ENCODE assay signal across 8 cellular contexts in the genomic region with DNA sequence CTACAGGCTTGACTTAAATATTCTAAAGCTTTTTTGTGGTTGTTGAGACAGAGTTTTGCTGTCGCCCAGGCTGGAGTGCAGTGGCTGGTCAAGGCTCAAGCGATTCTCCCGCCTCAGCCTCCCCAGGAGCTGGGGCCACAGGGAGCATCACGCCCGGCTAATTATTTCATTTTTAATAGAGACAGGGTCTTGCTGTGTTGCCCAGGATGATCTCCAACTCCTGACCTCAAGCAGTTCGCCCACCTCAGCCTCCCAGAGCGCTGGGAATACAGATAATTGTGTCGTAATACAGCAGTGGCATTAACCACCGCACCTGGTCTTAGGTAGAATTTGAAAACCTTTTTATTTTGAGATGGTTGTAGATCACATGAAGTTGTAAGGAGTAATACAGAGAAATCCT. TPM values are rescaled to one million over a fixed set of nuclear protein-coding genes. Genes with fewer than 3 reads are reported as not detected.
A peak's percentile ranks its signal among the peaks of the same experiment; 100 is the strongest.
DNase-seq lines count a peak whose midpoint lies in the region; ATAC-seq, FAIRE-seq and TF ChIP-seq lines count a peak whose summit lies in the region.

No MANE protein-coding gene starts in this region.

- no peaks in the 10 kb centered on the region for H3K27me3 Mint-ChIP-seq in activated T-cell treated with anti-CD3 and anti-CD28 coated beads, Interleukin-2, amount 50 U/mL, for 72 hours (ENCODE audit: low read depth)
- H3K27me3 Mint-ChIP-seq in astrocyte (ENCODE audit: low read depth, unreplicated experiment) = no peaks in the 10 kb centered on the region

- H3K9me3 ChIP-seq in astrocyte (ENCODE audit: insufficient read depth, low read depth, low read length) (no peaks in the 10 kb centered on the region), HepG2 (ENCODE audit: low read length) (no peaks in the 10 kb centered on the region), tibial artery (no peaks in the 10 kb centered on the region), mucosa of descending colon (no peaks in the 10 kb centered on the region)

- H3K9ac ChIP-seq in astrocyte (ENCODE audit: low read length) (peak overlapping the region; percentile 98), HepG2 (ENCODE audit: insufficient read depth, low read depth, low read length) (peak overlapping the region; percentile 85)

- in situ Hi-C loops in HepG2 (cut with HindIII; ENCODE audit: extremely low pct_ligation_motif_present, low pct_unique_long_range_greater_than_20kb) = no loop called here

- no peak for TF ChIP-seq EP300 in HepG2 (IDR thresholded peaks at IDR 0.05; ENCODE audit: low read depth in 2 of 2, low read length in 2 of 2)
- no peak for TF ChIP-seq EP300 in HepG2 (CRISPR knock-in tag; IDR thresholded peaks at IDR 0.05; ENCODE audit: borderline replicate concordance)

- TF ChIP-seq RAD21 in HepG2 (CRISPR knock-in tag; IDR thresholded peaks at IDR 0.05) = no peak

- POLR2A ChIA-PET in HepG2 (lab: Yijun Ruan, JAX) = no interaction called here

- H4K20me1 ChIP-seq in astrocyte (ENCODE audit: insufficient read depth, low read length) (peaks cover 68% of the 10 kb centered on the region), HepG2 (ENCODE audit: insufficient read depth, low read length) (peaks cover 12% of the 10 kb centered on the region)

- H3K4me2 ChIP-seq in astrocyte (ENCODE audit: low read length) (peak overlapping the region; percentile 94), HepG2 (ENCODE audit: low read depth, low read length) (peak overlapping the region; percentile 97)

- H3K79me2 ChIP-seq in astrocyte (ENCODE audit: insufficient read depth, low read length) (peaks cover 85% of the 10 kb centered on the region), HepG2 (ENCODE audit: insufficient read depth, low read length) (peaks cover 77% of the 10 kb centered on the region)

- H3K9me3 Mint-ChIP-seq in activated T-cell treated with anti-CD3 and anti-CD28 coated beads, Interleukin-2, amount 50 U/mL, for 72 hours = no peaks in the 10 kb centered on the region
- no peaks in the 10 kb centered on the region for H3K9me3 Mint-ChIP-seq in astrocyte (ENCODE audit: unreplicated experiment)

- H3K36me3 Mint-ChIP-seq in activated T-cell treated with anti-CD3 and anti-CD28 coated beads, Interleukin-2, amount 50 U/mL, for 72 hours (ENCODE audit: insufficient read depth in 2 of 2) = peaks cover 6 to 17% of the 10 kb centered on the region in 2 donors
- H3K36me3 Mint-ChIP-seq in astrocyte (ENCODE audit: low read depth, unreplicated experiment) = peaks cover 4% of the 10 kb centered on the region

- H2AFZ ChIP-seq in astrocyte (ENCODE audit: low read depth, low read length) = no peak overlapping the region
- no peak overlapping the region for H2AFZ ChIP-seq in HepG2 (ENCODE audit: low read length)

- BruUV-seq in HepG2 (replicated peaks; lab: Mats Ljungman, UMichigan) = no TSS peak

- H3K4me1 Mint-ChIP-seq in activated T-cell treated with anti-CD3 and anti-CD28 coated beads, Interleukin-2, amount 50 U/mL, for 72 hours (ENCODE audit: low read depth) = peaks cover 64% of the 10 kb centered on the region
- H3K4me1 Mint-ChIP-seq in astrocyte (ENCODE audit: low read depth, unreplicated experiment) = peaks cover 49% of the 10 kb centered on the region

- intact Hi-C loops in HepG2 (cut with micrococcal nuclease; ENCODE audit: unreplicated experiment) (loop anchor here (5.0 kb wide), 1 partner anchor 70 kb away; no protein-coding TSS in a partner anchor), tibial artery (cut with DNase I; ENCODE audit: low total_unique reads) (loop anchor here (10.0 kb wide), 1 partner anchor 197 kb away; a partner anchor contains a TSS), mucosa of descending colon (cut with DNase I, micrococcal nuclease) (no loop called here)

- H3K27ac Mint-ChIP-seq in activated T-cell treated with anti-CD3 and anti-CD28 coated beads, Interleukin-2, amount 50 U/mL, for 72 hours = peak overlapping the region; percentile 95
- H3K27ac Mint-ChIP-seq in astrocyte (ENCODE audit: unreplicated experiment) = peak overlapping the region; percentile 86

- WGBS in HepG2 (ENCODE audit: low lambda C conversion rate) = 16% methylated on average over 9 of the region's 9 CpGs

- H3K4me3 Mint-ChIP-seq in activated T-cell treated with anti-CD3 and anti-CD28 coated beads, Interleukin-2, amount 50 U/mL, for 72 hours = peak overlapping the region; percentile 90 to 93
- H3K4me3 Mint-ChIP-seq in astrocyte (ENCODE audit: unreplicated experiment) = peak overlapping the region; percentile 92

- H3K36me3 ChIP-seq in astrocyte (ENCODE audit: insufficient read depth, low read length) (peaks cover 10% of the 10 kb centered on the region), HepG2 (replicated peaks in 1 of 2; ENCODE audit: control insufficient read depth in 1 of 2, insufficient read depth in 2 of 2, low read length in 2 of 2) (peaks cover 5 to 23% of the 10 kb centered on the region in 2 experiments; a peak in 4 of 5 replicates), tibial artery (peaks cover 13% of the 10 kb centered on the region in 3 donors), mucosa of descending colon (ENCODE audit: low read depth) (no peaks in the 10 kb centered on the region)

- FAIRE-seq in astrocyte (lab: Jason Lieb, UNC) = no peak
- no peak for FAIRE-seq in HepG2 (lab: Jason Lieb, UNC)

- peak overlapping the region; percentile 69 for H3K4me3 ChIP-seq in astrocyte (ENCODE audit: insufficient read depth, low read depth, low read length)
- H3K4me3 ChIP-seq in HepG2 (replicated peaks in 1 of 3; ENCODE audit: insufficient read depth in 1 of 3, low read depth in 2 of 3, low read length in 3 of 3) = peak overlapping the region; percentile 83 to 93 (median 89)
- peak overlapping the region; percentile 89 to 95 for H3K4me3 ChIP-seq in tibial artery
- no peak overlapping the region for H3K4me3 ChIP-seq in mucosa of descending colon

- no peak for TF ChIP-seq CTCF in astrocyte (IDR thresholded peaks at IDR 0.05; ENCODE audit: insufficient read depth, low read depth, low read length)
- no peak for TF ChIP-seq CTCF in HepG2 (CRISPR knock-in tag; IDR thresholded peaks at IDR 0.05)
- TF ChIP-seq CTCF in tibial artery (IDR thresholded peaks at IDR 0.05) = no peak
- no peak for TF ChIP-seq CTCF in mucosa of descending colon (IDR thresholded peaks at IDR 0.05)

- TF ChIP-seq POLR2A in HepG2 (IDR thresholded peaks at IDR 0.05; ENCODE audit: insufficient read depth in 1 of 2, low read depth in 2 of 2, low read length in 2 of 2) = no peak

- CTCF ChIA-PET in HepG2 (lab: Yijun Ruan, JAX; ENCODE audit: low intra/inter-chr PET ratio, low total read pairs) = no interaction called here

- H3K27ac ChIP-seq in astrocyte (ENCODE audit: low read depth, low read length) (peak overlapping the region; percentile 88), HepG2 (ENCODE audit: extremely low read length, insufficient read depth, low read length) (peak overlapping the region; percentile 79), tibial artery (peak overlapping the region; percentile 92 to 94)

- H3K27me3 ChIP-seq in astrocyte (ENCODE audit: insufficient read depth, low read length) (no peaks in the 10 kb centered on the region), HepG2 (ENCODE audit: control insufficient read depth in 1 of 2, insufficient read depth in 2 of 2, low read length in 2 of 2) (no peaks in the 10 kb centered on the region), tibial artery (no peaks in the 10 kb centered on the region)

- DNase-seq in activated T-cell treated with anti-CD3 and anti-CD28 coated beads, Interleukin-2, amount 50 U/mL, for 72 hours = no peak
- DNase-seq in activated T-cell treated with anti-CD3 and anti-CD28 coated beads, Interleukin-2, amount 50 U/mL, for 1 hour = no peak
- DNase-seq in astrocyte (ENCODE audit: low read depth) (no peak), HepG2 (ENCODE audit: low spot score) (no peak), tibial artery (no peak), mucosa of descending colon (no peak)
- DNase-seq in effector CD8-positive, alpha-beta T cell (lab: John Stamatoyannopoulos, UW) = no peak

- no peak for ATAC-seq in activated T-cell treated with anti-CD3 and anti-CD28 coated beads, Interleukin-2, amount 50 U/mL, for 72 hours (replicated peaks in 1 of 2)
- ATAC-seq in HepG2 = no peak
- ATAC-seq in GM21576 (IDR thresholded peaks at IDR 0.05; ENCODE audit: unreplicated experiment) = no peak
- no peak for ATAC-seq in mucosa of descending colon

- H3K4me1 ChIP-seq in astrocyte (ENCODE audit: insufficient read depth, low read length) (peaks cover 48% of the 10 kb centered on the region), HepG2 (ENCODE audit: insufficient read depth, low read length) (peaks cover 77% of the 10 kb centered on the region), tibial artery (peaks cover 0 to 72% (median 60%) of the 10 kb centered on the region in 4 donors), mucosa of descending colon (ENCODE audit: low read depth) (peaks cover 33% of the 10 kb centered on the region)

RNA-seq across cellular contexts. Expression of a gene that starts 1.5 kb away (rescaled TPM):
- 10 to 100 TPM; 24.6 to 26.2 TPM for total RNA-seq in activated T-cell treated with anti-CD3 and anti-CD28 coated beads, Interleukin-2, amount 50 U/mL, for 72 hours
- 16.3 and 19.0 TPM in 2 replicates for total RNA-seq in astrocyte
- 7.4 and 9.6 TPM in 2 replicates for total RNA-seq in HepG2 (2016; rRNA removed; fragmentation: Illumina TruSeq; extraction: Trizol)
- total RNA-seq in HepG2 (2016; cell fraction: cytosol; rRNA removed; fragmentation: Illumina TruSeq; extraction: Trizol; ENCODE audit: low read depth) = 12.3 and 13.3 TPM in 2 replicates
- total RNA-seq in HepG2 (2016; cell fraction: insoluble cytoplasmic fraction; rRNA removed; fragmentation: Illumina TruSeq; extraction: Trizol) = 6.4 and 10.2 TPM in 2 replicates
- total RNA-seq in HepG2 (2016; cell fraction: membrane; rRNA removed; fragmentation: Illumina TruSeq; extraction: Trizol) = 9.2 and 9.7 TPM in 2 replicates
- 16.2 and 17.5 TPM in 2 replicates for total RNA-seq in HepG2 (2016; cell fraction: nucleus; rRNA removed; fragmentation: Illumina TruSeq; extraction: Trizol)
- polyA plus RNA-seq in HepG2 (2011; rRNA removed) = 9.1 and 11.9 TPM in 2 replicates
- 7.6 and 8.0 TPM in 2 replicates for polyA plus RNA-seq in HepG2 (2011; cell fraction: cytosol; rRNA removed)
- polyA plus RNA-seq in HepG2 (2011; cell fraction: nucleus; rRNA removed) = 23.2 and 28.2 TPM in 2 replicates
- 11.5 and 12.0 TPM in 2 replicates for polyA plus RNA-seq in HepG2 (2012)
- 2.5 and 2.6 TPM in 2 replicates for polyA plus RNA-seq in HepG2 (2016; cell fraction: cytosol; fragmentation: Illumina TruSeq; extraction: Trizol; ENCODE audit: low read depth)
- polyA plus RNA-seq in HepG2 (2016; cell fraction: insoluble cytoplasmic fraction; fragmentation: Illumina TruSeq; extraction: Trizol; ENCODE audit: low read depth) = 7.2 and 9.3 TPM in 2 replicates
- polyA plus RNA-seq in HepG2 (2016; cell fraction: membrane; fragmentation: Illumina TruSeq; extraction: Trizol; ENCODE audit: low read depth) = 4.7 and 5.4 TPM in 2 replicates
- 56.9 and 58.1 TPM in 2 replicates for polyA plus RNA-seq in HepG2 (2016; cell fraction: nucleus; fragmentation: Illumina TruSeq; extraction: Trizol; ENCODE audit: insufficient read depth, low read depth)
- polyA minus RNA-seq in HepG2 (2011; rRNA and poly(A)+ RNA removed; ENCODE audit: low replicate concordance) = 6.2 and 8.7 TPM in 2 replicates
- polyA minus RNA-seq in HepG2 (2011; cell fraction: cytosol; rRNA and poly(A)+ RNA removed) = 2.3 and 2.4 TPM in 2 replicates
- polyA minus RNA-seq in HepG2 (2011; cell fraction: nucleus; rRNA and poly(A)+ RNA removed) = 17.4 and 24.3 TPM in 2 replicates
- 10 to 100 TPM; 17.7 to 32.4 (median 22.6) TPM for total RNA-seq in mucosa of descending colon

RNA-seq across cellular contexts. Expression of a gene that starts 38.7 kb away (rescaled TPM):
- 1 to 10 TPM; 1.4 to 2.1 TPM for total RNA-seq in activated T-cell treated with anti-CD3 and anti-CD28 coated beads, Interleukin-2, amount 50 U/mL, for 72 hours
- 2.5 and 3.1 TPM in 2 replicates for total RNA-seq in astrocyte
- total RNA-seq in HepG2 (2016; rRNA removed; fragmentation: Illumina TruSeq; extraction: Trizol) = 0.34 and 0.40 TPM in 2 replicates
- total RNA-seq in HepG2 (2016; cell fraction: cytosol; rRNA removed; fragmentation: Illumina TruSeq; extraction: Trizol; ENCODE audit: low read depth) = 0.18 and 0.30 TPM in 2 replicates
- 0.37 and 0.50 TPM in 2 replicates for total RNA-seq in HepG2 (2016; cell fraction: insoluble cytoplasmic fraction; rRNA removed; fragmentation: Illumina TruSeq; extraction: Trizol)
- 0.62 TPM in 2 replicates for total RNA-seq in HepG2 (2016; cell fraction: membrane; rRNA removed; fragmentation: Illumina TruSeq; extraction: Trizol)
- total RNA-seq in HepG2 (2016; cell fraction: nucleus; rRNA removed; fragmentation: Illumina TruSeq; extraction: Trizol) = 0.44 and 0.68 TPM in 2 replicates
- polyA plus RNA-seq in HepG2 (2011; rRNA removed) = 0.34 and 0.65 TPM in 2 replicates
- 0.48 and 0.72 TPM in 2 replicates for polyA plus RNA-seq in HepG2 (2011; cell fraction: cytosol; rRNA removed)
- 0.47 and 0.61 TPM in 2 replicates for polyA plus RNA-seq in HepG2 (2011; cell fraction: nucleus; rRNA removed)
- 0.56 and 0.63 TPM in 2 replicates for polyA plus RNA-seq in HepG2 (2012)
- 0.46 and 0.52 TPM in 2 replicates for polyA plus RNA-seq in HepG2 (2016; cell fraction: cytosol; fragmentation: Illumina TruSeq; extraction: Trizol; ENCODE audit: low read depth)
- 0.41 and 0.65 TPM in 2 replicates for polyA plus RNA-seq in HepG2 (2016; cell fraction: insoluble cytoplasmic fraction; fragmentation: Illumina TruSeq; extraction: Trizol; ENCODE audit: low read depth)
- polyA plus RNA-seq in HepG2 (2016; cell fraction: membrane; fragmentation: Illumina TruSeq; extraction: Trizol; ENCODE audit: low read depth) = 0.74 and 1.2 TPM in 2 replicates
- polyA plus RNA-seq in HepG2 (2016; cell fraction: nucleus; fragmentation: Illumina TruSeq; extraction: Trizol; ENCODE audit: insufficient read depth, low read depth) = 1.1 and 1.6 TPM in 2 replicates
- 0.66 and 3.3 TPM in 2 replicates for polyA minus RNA-seq in HepG2 (2011; rRNA and poly(A)+ RNA removed; ENCODE audit: low replicate concordance)
- 0.30 TPM in 1 of 2 replicates, not detected in the other for polyA minus RNA-seq in HepG2 (2011; cell fraction: cytosol; rRNA and poly(A)+ RNA removed)
- 0.64 and 0.87 TPM in 2 replicates for polyA minus RNA-seq in HepG2 (2011; cell fraction: nucleus; rRNA and poly(A)+ RNA removed)
- total RNA-seq in mucosa of descending colon = 1 to 10 TPM; 5.1 to 9.2 (median 7.1) TPM

Comparison
In these comparisons a context has a peak if more than half of its experiments do, and no peak if none do; other contexts are left out.
1. intact Hi-C loops: an anchor here in HepG2 (5.0 kb wide) and tibial artery (10.0 kb wide); none called in mucosa of descending colon.